In genomic region chr1:164746677-164747076, GRCh38 we compare ENCODE assay signal across 18 cellular contexts.
A peak's percentile ranks its signal among the peaks of the same experiment; 100 is the strongest.
DNase-seq lines count a peak whose midpoint lies in the region; ATAC-seq and TF ChIP-seq lines count a peak whose summit lies in the region.
"Had no signal": no experiment of that assay in that cellular context is flagged by ENCODE, and none has a peak within 500 bp of the region (broad histone marks: within the 10 kb centered on the region; RNA-seq: fewer than 3 reads in every experiment).

No MANE protein-coding gene starts in this region.

- no peak overlapping the region for H3K4ac ChIP-seq in trophoblast cell (ENCODE audit: low read depth, low read length)

- no peak for DNase-seq in PC-9
- peak; percentile 64 for DNase-seq in fibroblast of villous mesenchyme (ENCODE audit: low read depth)
- no peak for DNase-seq in trophoblast cell
- no peak for DNase-seq in type B pancreatic cell (ENCODE audit: extremely low spot score, unreplicated experiment)
- DNase-seq in left lobe of liver (ENCODE audit: low spot score): no peak
- no peak for DNase-seq in stimulated activated CD4-positive, alpha-beta T cell treated with anti-CD3 and anti-CD28 coated beads, Interleukin-4, amount 100 ng/mL, for 4 hours
- DNase-seq in upper lobe of right lung: no peak
- DNase-seq: CD4-positive, CD25-positive, alpha-beta regulatory T cell; DMS53; NCI-H1417; NCI-H1930; NCI-H446 treated with DMSO at 0.1 percent for 48 hours; NK-92 treated with Interleukin-12 subunit alpha and Interleukin-12 subunit beta, amount 100 ng/mL, for 24 hours had no signal

- H3K9me3 ChIP-seq in PC-9 (ENCODE audit: insufficient read depth, low read depth) (no peaks in the 10 kb centered on the region), trophoblast cell (ENCODE audit: insufficient read depth, low read depth, low read length) (no peaks in the 10 kb centered on the region), upper lobe of right lung (no peaks in the 10 kb centered on the region)
- H3K9me3 ChIP-seq: HAP-1 had no signal

- no TSS peak for BruUV-seq in PC-9 (replicated peaks; lab: Mats Ljungman, UMichigan)

- no peak overlapping the region for H4K8ac ChIP-seq in trophoblast cell (ENCODE audit: low read depth, low read length)

- H3K27ac ChIP-seq in PC-9 (peak overlapping the region; percentile 92), trophoblast cell (ENCODE audit: low read depth, low read length) (no peak overlapping the region), upper lobe of right lung (no peak overlapping the region)
- H3K27ac ChIP-seq: HL-60, RWPE1 had no signal

- no CpG with 5 or more reads among the region's 3 CpGs for WGBS in trophoblast cell (ENCODE audit: extremely low coverage, insufficient coverage, insufficient read length)

- no peak for ATAC-seq in GM18858 (IDR thresholded peaks at IDR 0.05; ENCODE audit: unreplicated experiment)
- no peak for ATAC-seq in left lobe of liver
- no peak for ATAC-seq in upper lobe of right lung

- peak overlapping the region; percentile 4 for H4K91ac ChIP-seq in trophoblast cell (ENCODE audit: low read depth, low read length)

- no peak overlapping the region for H2AFZ ChIP-seq in PC-9
- H2AFZ ChIP-seq in trophoblast cell (ENCODE audit: insufficient read depth, low read length, poor library complexity): no peak overlapping the region

- CTCF ChIA-PET in PC-9 (lab: Charles Lee): no interaction called here

- H3K4me1 Mint-ChIP-seq in type B pancreatic cell (ENCODE audit: unreplicated experiment): peaks cover 58% of the 10 kb centered on the region
- H3K4me1 Mint-ChIP-seq: B cell; CD4-positive, CD25-positive, alpha-beta regulatory T cell had no signal

- peaks cover 60% of the 10 kb centered on the region for H3K4me1 ChIP-seq in PC-9 (replicated peaks; ENCODE audit: insufficient read depth)
- H3K4me1 ChIP-seq in trophoblast cell (ENCODE audit: control insufficient read depth in 1 of 2, insufficient read depth in 2 of 2, low read length in 2 of 2): peaks cover 3 to 7% of the 10 kb centered on the region in 2 experiments
- peaks cover 28% of the 10 kb centered on the region for H3K4me1 ChIP-seq in upper lobe of right lung
- H3K4me1 ChIP-seq: HAP-1 had no signal

- no peak overlapping the region for H2BK120ac ChIP-seq in trophoblast cell (ENCODE audit: insufficient read depth, low read length, poor library complexity)

- H3K4me2 ChIP-seq in PC-9 (no peak overlapping the region), trophoblast cell (ENCODE audit: low read length) (no peak overlapping the region)

- no peak overlapping the region for H3K4me3 Mint-ChIP-seq in type B pancreatic cell
- H3K4me3 Mint-ChIP-seq: B cell; CD4-positive, CD25-positive, alpha-beta regulatory T cell had no signal

- H2AK5ac ChIP-seq in trophoblast cell (ENCODE audit: low read length): no peak overlapping the region

- peak overlapping the region; percentile 76 for H3K27ac Mint-ChIP-seq in type B pancreatic cell
- H3K27ac Mint-ChIP-seq: B cell; CD4-positive, CD25-positive, alpha-beta regulatory T cell had no signal

- H3K79me1 ChIP-seq in trophoblast cell (ENCODE audit: low read length): peaks cover 1% of the 10 kb centered on the region

- H2BK12ac ChIP-seq in trophoblast cell (ENCODE audit: low read length): no peak overlapping the region

- no peak overlapping the region for H3K4me3 ChIP-seq in PC-9
- H3K4me3 ChIP-seq in fibroblast of villous mesenchyme (ENCODE audit: low read depth, low read length): no peak overlapping the region
- H3K4me3 ChIP-seq in trophoblast cell (ENCODE audit: low read depth, low read length): no peak overlapping the region
- H3K4me3 ChIP-seq in upper lobe of right lung: no peak overlapping the region
- H3K4me3 ChIP-seq: HAP-1 had no signal

- H3K36me3 Mint-ChIP-seq in type B pancreatic cell: peaks cover 32% of the 10 kb centered on the region
- H3K36me3 Mint-ChIP-seq: CD4-positive, CD25-positive, alpha-beta regulatory T cell had no signal

- no peak overlapping the region for H3K14ac ChIP-seq in trophoblast cell (ENCODE audit: low read length)

- H3K36me3 ChIP-seq in PC-9 (ENCODE audit: low read depth): no peaks in the 10 kb centered on the region
- peaks cover 0 to 1% of the 10 kb centered on the region in 2 experiments for H3K36me3 ChIP-seq in trophoblast cell (ENCODE audit: control insufficient read depth in 1 of 2, insufficient read depth in 2 of 2, low read length in 2 of 2)
- H3K36me3 ChIP-seq in upper lobe of right lung: no peaks in the 10 kb centered on the region
- H3K36me3 ChIP-seq: HAP-1 had no signal

- no peak overlapping the region for H3K9ac ChIP-seq in trophoblast cell (ENCODE audit: low read length)

- H3K18ac ChIP-seq in trophoblast cell (ENCODE audit: low read length): no peak overlapping the region

- POLR2A ChIA-PET in PC-9 (lab: Charles Lee; ENCODE audit: unreplicated experiment): interaction anchor here (0.6 kb wide), 1 partner anchor 122 kb away, joined by 6 read pairs; no protein-coding TSS in a partner anchor

- H3K79me2 ChIP-seq in PC-9 (ENCODE audit: low read depth) (no peaks in the 10 kb centered on the region), trophoblast cell (ENCODE audit: control insufficient read depth, insufficient read depth, low read length, poor library complexity) (no peaks in the 10 kb centered on the region)

- H4K12ac ChIP-seq in trophoblast cell (ENCODE audit: low read depth, low read length): no peak overlapping the region

- intact Hi-C loops in PC-9 (cut with micrococcal nuclease; ENCODE audit: unreplicated experiment) (loop anchor here (5.0 kb wide), 3 partner anchors 41 to 114 kb away; no protein-coding TSS in a partner anchor), upper lobe of right lung (cut with DNase I) (no loop called here)

- H3K27me3 ChIP-seq in PC-9 (ENCODE audit: insufficient read depth, low read depth) (no peaks in the 10 kb centered on the region), trophoblast cell (ENCODE audit: insufficient read depth, low read length) (no peaks in the 10 kb centered on the region), upper lobe of right lung (no peaks in the 10 kb centered on the region)

- peaks cover 37% of the 10 kb centered on the region for H3F3A ChIP-seq in PC-9 (ENCODE audit: insufficient read depth, low read depth)

- H2BK5ac ChIP-seq in trophoblast cell (ENCODE audit: low read depth, low read length, poor library complexity): no peak overlapping the region

- no peaks in the 10 kb centered on the region for H3K9me3 Mint-ChIP-seq in type B pancreatic cell

- H3K9me2 ChIP-seq in PC-9 (ENCODE audit: insufficient read depth): no peaks in the 10 kb centered on the region

- H3K23ac ChIP-seq in trophoblast cell (ENCODE audit: low read length): no peak overlapping the region

- no peaks in the 10 kb centered on the region for H4K20me1 ChIP-seq in PC-9 (ENCODE audit: insufficient read depth)

- TF ChIP-seq CTCF in PC-9 (conservative IDR thresholded peaks at IDR 0.05) (no peak), fibroblast of villous mesenchyme (IDR thresholded peaks at IDR 0.05; ENCODE audit: insufficient read depth, low read depth, low read length) (no peak), type B pancreatic cell (conservative IDR thresholded peaks at IDR 0.05) (no peak), upper lobe of right lung (IDR thresholded peaks at IDR 0.05) (no peak)

- H3K27me3 Mint-ChIP-seq in type B pancreatic cell: no peaks in the 10 kb centered on the region
- H3K27me3 Mint-ChIP-seq: B cell; CD4-positive, CD25-positive, alpha-beta regulatory T cell had no signal
